ENCODE assay signal across 1 cellular context in the genomic region with DNA sequence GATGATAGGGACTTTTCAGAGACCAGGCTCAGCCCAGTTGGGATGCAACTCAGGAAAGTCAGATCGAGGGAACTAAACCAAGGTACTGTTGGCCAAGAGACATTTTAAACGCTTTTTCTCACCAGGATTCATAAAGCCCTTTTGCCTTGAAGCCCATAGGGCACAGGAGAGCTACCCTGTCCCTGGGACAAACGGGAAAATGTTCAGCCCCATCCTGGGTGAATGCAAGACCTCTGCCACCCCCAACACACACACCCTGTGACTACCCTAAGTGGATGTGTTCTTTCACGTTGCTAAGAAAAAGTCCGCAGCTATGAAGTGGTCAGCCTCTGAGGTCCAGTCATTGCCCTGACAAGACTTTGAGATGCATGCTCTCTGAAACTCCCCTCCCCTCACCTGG.
TF ChIP-seq lines count a peak whose summit lies in the region.

No MANE protein-coding gene starts in this region.

TF ChIP-seq in endothelial cell of umbilical vein, 7 proteins besides CTCF, POLR2A, EP300 and RAD21:
- TF ChIP-seq POLR2AphosphoS5 (IDR thresholded peaks at IDR 0.05; ENCODE audit: insufficient read depth, low read depth, low read length) (no peak), MYC (IDR thresholded peaks at IDR 0.05; ENCODE audit: low read depth, low read length) (no peak), FOS (IDR thresholded peaks at IDR 0.05; ENCODE audit: borderline replicate concordance, insufficient read depth, low read length) (no peak), JUN (IDR thresholded peaks at IDR 0.05; ENCODE audit: borderline replicate concordance, insufficient read depth, insufficient read length, low read depth) (no peak), EZH2 (IDR thresholded peaks at IDR 0.05; ENCODE audit: borderline replicate concordance, low read depth, low read length, severe bottlenecking) (no peak), GATA2 (IDR thresholded peaks at IDR 0.05; ENCODE audit: insufficient read depth, insufficient read length, low read depth, low read length) (no peak)
- TF ChIP-seq, protein P1, sequence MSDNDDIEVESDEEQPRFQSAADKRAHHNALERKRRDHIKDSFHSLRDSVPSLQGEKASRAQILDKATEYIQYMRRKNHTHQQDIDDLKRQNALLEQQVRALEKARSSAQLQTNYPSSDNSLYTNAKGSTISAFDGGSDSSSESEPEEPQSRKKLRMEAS (IDR thresholded peaks at IDR 0.05; ENCODE audit: insufficient read depth, insufficient read length): no peak
